In genomic region chr22:22692707-22693530, GRCh38 we compare ENCODE assay signal across 8 cellular contexts. TPM values are rescaled to one million over a fixed set of nuclear protein-coding genes. Genes with fewer than 3 reads are reported as not detected.
A peak's percentile ranks its signal among the peaks of the same experiment; 100 is the strongest.
DNase-seq lines count a peak whose midpoint lies in the region; ATAC-seq, FAIRE-seq and TF ChIP-seq lines count a peak whose summit lies in the region.

No MANE protein-coding gene starts in this region.

- no peaks in the 10 kb centered on the region for H3K9me3 ChIP-seq in effector memory CD4-positive, alpha-beta T cell (ENCODE audit: control insufficient read depth, low read length)
- no peaks in the 10 kb centered on the region for H3K9me3 ChIP-seq in pancreas

- H3K27ac ChIP-seq in effector memory CD4-positive, alpha-beta T cell (ENCODE audit: insufficient read depth, low read length, poor library complexity, severe bottlenecking), result no peak overlapping the region
- peak overlapping the region; percentile 58 to 90 (median 73) for H3K27ac ChIP-seq in pancreas

- no peak overlapping the region for H3K4me3 ChIP-seq in effector memory CD4-positive, alpha-beta T cell (ENCODE audit: insufficient read depth, low read depth, low read length, poor library complexity, severe bottlenecking)
- H3K4me3 ChIP-seq in pancreas, result no peak overlapping the region

- peak; percentile 92 to 94 (median 94) for ATAC-seq in pancreas
- no peak for ATAC-seq in GM21619 (IDR thresholded peaks at IDR 0.05; ENCODE audit: unreplicated experiment)
- ATAC-seq in GM18502 (IDR thresholded peaks at IDR 0.05; ENCODE audit: poor library complexity, unreplicated experiment), result no peak

- no peaks in the 10 kb centered on the region for H3K4me1 ChIP-seq in effector memory CD4-positive, alpha-beta T cell (ENCODE audit: control insufficient read depth, insufficient read depth, low read length, poor library complexity, severe bottlenecking)
- peaks cover 10 to 30% (median 19%) of the 10 kb centered on the region in 3 donors for H3K4me1 ChIP-seq in pancreas

- POLR2A ChIA-PET in GM10248 (lab: Yijun Ruan, JAX), result no interaction called here

- WGBS in pancreas, 2 donors, result 11 to 14% methylated on average over 8 of the region's 8 CpGs

- H3K27me3 ChIP-seq in effector memory CD4-positive, alpha-beta T cell (replicated peaks; ENCODE audit: control insufficient read depth, insufficient read depth, low read length, poor library complexity, severe bottlenecking), result no peaks in the 10 kb centered on the region
- no peaks in the 10 kb centered on the region for H3K27me3 ChIP-seq in pancreas

- CTCF ChIA-PET in GM10248 (lab: Yijun Ruan, JAX), result interaction anchor here (0.9 to 4.0 kb wide), 8 partner anchors 8 to 229 kb away, joined by 3 to 21 read pairs (median 8); no protein-coding TSS in a partner anchor

- peak; percentile 70 for DNase-seq in GM10248 (ENCODE audit: extremely low spot score)
- peak; percentile 40 for DNase-seq in NCI-H2029 treated with DMSO at 0.1 percent for 48 hours (lab: John Stamatoyannopoulos, UW)
- peak; percentile 69 to 73 for DNase-seq in activated CD4-positive, alpha-beta T cell treated with anti-CD3 and anti-CD28 coated beads, Interleukin-2, amount 50 U/mL, for 48 hours
- DNase-seq in effector memory CD4-positive, alpha-beta T cell, result peak; percentile 38 to 41 (median 39)
- DNase-seq in pancreas, result peak; percentile 77 to 94 (median 91)
- no peak for DNase-seq in MV-4-11 (lab: John Stamatoyannopoulos, UW)

- FAIRE-seq in pancreas (lab: Jason Lieb, UNC), result no peak

- TF ChIP-seq CTCF in GM10248 (IDR thresholded peaks at IDR 0.05; ENCODE audit: control extremely low read depth, extremely low read depth, low read depth, missing control alignments) (peak; percentile 47), pancreas (IDR thresholded peaks at IDR 0.05) (peak; percentile 79 to 89 (median 80))

- intact Hi-C loops in pancreas (cut with DNase I), result no loop called here

- H3K36me3 ChIP-seq in effector memory CD4-positive, alpha-beta T cell (ENCODE audit: control insufficient read depth, insufficient read depth, low read length), result no peaks in the 10 kb centered on the region
- H3K36me3 ChIP-seq in pancreas, result no peaks in the 10 kb centered on the region

RNA-seq across cellular contexts. Expression of gene GGTLC2, which starts 48.5 kb away (rescaled TPM):
- total RNA-seq in pancreas, result not detected
- not detected for polyA plus RNA-seq in pancreas

Comparison
In these comparisons a context has a peak if more than half of its experiments do, and no peak if none do; other contexts are left out.
1. ATAC-seq: peak in pancreas (4 of 4); none in GM21619 (single experiment) and GM18502 (single experiment).